ENCODE assay signal across 16 cellular contexts in the genomic region with DNA sequence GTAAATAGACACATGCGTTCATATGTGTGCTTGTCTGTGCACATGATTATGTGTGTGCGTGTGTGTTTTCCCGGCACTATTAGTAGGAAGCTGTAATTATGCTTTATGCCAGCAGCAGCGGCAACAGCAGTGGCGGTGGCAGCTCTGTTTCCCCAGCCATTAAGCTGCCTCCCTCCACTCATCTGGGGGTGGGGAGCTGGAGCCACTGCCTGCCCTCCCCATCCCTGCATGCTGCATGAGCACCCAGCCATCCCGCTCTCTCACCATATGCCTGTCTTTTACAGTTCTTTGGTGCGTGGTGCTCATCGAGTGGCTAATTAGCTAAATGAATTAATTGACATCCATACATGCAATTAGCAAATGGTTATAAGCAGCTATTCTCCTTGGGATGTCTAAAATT. TPM values are rescaled to one million over a fixed set of nuclear protein-coding genes. Genes with fewer than 3 reads are reported as not detected.
DNase-seq lines count a peak whose midpoint lies in the region; ATAC-seq and TF ChIP-seq lines count a peak whose summit lies in the region.
"Had no signal": no experiment of that assay in that cellular context is flagged by ENCODE, and none has a peak within 500 bp of the region (broad histone marks: within the 10 kb centered on the region; RNA-seq: fewer than 3 reads in every experiment).

No MANE protein-coding gene starts in this region.

- no peaks in the 10 kb centered on the region for H3K9me2 ChIP-seq in neural cell (ENCODE audit: insufficient read depth, low read length)

- H3F3A ChIP-seq in neural cell (ENCODE audit: insufficient read depth, low read length, poor library complexity, severe bottlenecking) = no peaks in the 10 kb centered on the region

- no peak overlapping the region for H3K27ac ChIP-seq in neural cell (ENCODE audit: low read length)
- H3K27ac ChIP-seq in aorta (ENCODE audit: low read depth in 1 of 2, low read length in 2 of 2) = no peak overlapping the region
- no peak overlapping the region for H3K27ac ChIP-seq in stomach

- TF ChIP-seq EP300 in neural cell (conservative IDR thresholded peaks at IDR 0.05; ENCODE audit: poor library complexity, severe bottlenecking) (no peak), stomach (IDR thresholded peaks at IDR 0.05) (no peak)

- TF ChIP-seq POLR2A in stomach (IDR thresholded peaks at IDR 0.05) = no peak

- H3K4me3 ChIP-seq in neural cell (ENCODE audit: low read length) (no peak overlapping the region), aorta (ENCODE audit: low read length in 2 of 2) (no peak overlapping the region), stomach (no peak overlapping the region)

- no peaks in the 10 kb centered on the region for H3K36me3 ChIP-seq in neural cell (ENCODE audit: insufficient read depth, low read length)
- no peaks in the 10 kb centered on the region for H3K36me3 ChIP-seq in aorta (ENCODE audit: control insufficient read depth in 1 of 2, insufficient read depth in 2 of 2, low read length in 1 of 2)
- H3K36me3 ChIP-seq in stomach = no peaks in the 10 kb centered on the region

- H3K27me3 ChIP-seq in neural cell (ENCODE audit: insufficient read depth, low read depth, low read length) = no peaks in the 10 kb centered on the region
- H3K27me3 ChIP-seq in aorta (ENCODE audit: control insufficient read depth in 1 of 2, insufficient read depth in 2 of 2, low read length in 1 of 2) = no peaks in the 10 kb centered on the region
- no peaks in the 10 kb centered on the region for H3K27me3 ChIP-seq in stomach

- no peaks in the 10 kb centered on the region for H4K20me1 ChIP-seq in neural cell (ENCODE audit: insufficient read depth)

- DNase-seq in NCI-H2171 treated with DMSO at 0.1 percent for 48 hours (lab: John Stamatoyannopoulos, UW) (peak; percentile 28), NCI-H2171 (lab: John Stamatoyannopoulos, UW) (no peak), NCI-H1417 treated with DMSO at 0.1 percent for 48 hours (lab: John Stamatoyannopoulos, UW) (peak; percentile 9), NCI-H82 treated with DMSO at 0.1 percent for 48 hours (lab: John Stamatoyannopoulos, UW; ENCODE audit: unreplicated experiment) (peak; percentile 41), aorta (no peak), stomach (no peak)
- DNase-seq: CD4-positive, alpha-beta T cell; IMR-90; Karpas-422; NCI-H187 treated with DMSO at 0.1 percent for 48 hours; NCI-H446 treated with DMSO at 0.1 percent for 48 hours; NK-92 treated with Interleukin-12 subunit alpha and Interleukin-12 subunit beta, amount 100 ng/mL, for 24 hours; SHP77 treated with DMSO at 0.1 percent for 48 hours; T-cell had no signal

- no peak overlapping the region for H2AFZ ChIP-seq in neural cell (ENCODE audit: low read depth, low read length)

- ATAC-seq in aorta (ENCODE audit: low FRiP score) (no peak), HG03432 (IDR thresholded peaks at IDR 0.05; ENCODE audit: unreplicated experiment) (no peak)
- ATAC-seq: T-cell had no signal

- no peak for TF ChIP-seq CTCF in neural cell (IDR thresholded peaks at IDR 0.05; ENCODE audit: poor library complexity, severe bottlenecking)
- TF ChIP-seq CTCF in stomach (IDR thresholded peaks at IDR 0.05) = no peak

- H3K9me3 ChIP-seq in neural cell (ENCODE audit: low read length) = no peaks in the 10 kb centered on the region
- no peaks in the 10 kb centered on the region for H3K9me3 ChIP-seq in aorta (ENCODE audit: control insufficient read depth, low read length)
- no peaks in the 10 kb centered on the region for H3K9me3 ChIP-seq in stomach

- 85 to 89% methylated on average over 8 of the region's 8 CpGs for WGBS in aorta, 2 donors
- 84 to 91% (median 87%) methylated on average over 3 to 8 of the region's 8 CpGs for WGBS in stomach, 5 donors

- TF ChIP-seq RAD21 in neural cell (conservative IDR thresholded peaks at IDR 0.05) = no peak

- H3K4me1 ChIP-seq in aorta (ENCODE audit: control insufficient read depth in 1 of 2, insufficient read depth in 2 of 2, low read length in 2 of 2) = no peaks in the 10 kb centered on the region
- no peaks in the 10 kb centered on the region for H3K4me1 ChIP-seq in stomach

- intact Hi-C loops in aorta (cut with DNase I) (no loop called here), stomach (cut with DNase I; ENCODE audit: low total_unique reads) (no loop called here)

- H3K9ac ChIP-seq in neural cell (ENCODE audit: low read length) = peak overlapping the region; percentile 2

- H3K79me2 ChIP-seq in neural cell (replicated peaks; ENCODE audit: insufficient read depth, low read length) = no peaks in the 10 kb centered on the region

- no peak overlapping the region for H3K4me2 ChIP-seq in neural cell (ENCODE audit: low read length)

TF ChIP-seq in neural cell, 6 proteins besides CTCF, POLR2A, EP300 and RAD21:
- TF ChIP-seq POLR2AphosphoS5 (IDR thresholded peaks at IDR 0.05) = peak; percentile 29
- no peak for TF ChIP-seq EZH2 (IDR thresholded peaks at IDR 0.05; ENCODE audit: borderline replicate concordance, insufficient read depth, low read length, poor library complexity, severe bottlenecking)

RNA-seq across cellular contexts. Expression of gene ACOT11, which starts 30.5 kb away (rescaled TPM):
- polyA plus RNA-seq in neural cell (not detected in 2 replicates), aorta (1 to 10 TPM; 6.4 to 7.3 TPM), stomach (10 to 100 TPM in 1 of 3 donors, 1 to 10 TPM in 2; 5.5 to 14.7 (median 6.0) TPM)
- 0.12 TPM in 1 of 2 replicates, not detected in the other for polyA minus RNA-seq in neural cell
- total RNA-seq in aorta (10 to 100 TPM; 17.5 to 20.9 TPM), stomach (10 to 100 TPM; 13.9 to 87.0 (median 39.1) TPM)

Comparison
In these comparisons a context has a peak if more than half of its experiments do, and no peak if none do; other contexts are left out.
1. DNase-seq: peak in NCI-H2171 treated with DMSO at 0.1 percent for 48 hours (single experiment), NCI-H1417 treated with DMSO at 0.1 percent for 48 hours (single experiment) and NCI-H82 treated with DMSO at 0.1 percent for 48 hours (single experiment); none in NCI-H2171 (single experiment), aorta (0 of 2) and stomach (single experiment).